In genomic region chr9:137459601-137460362, GRCh38 we compare ENCODE assay signal across 1 cellular context.
TF ChIP-seq lines count a peak whose summit lies in the region.

No MANE protein-coding gene starts in this region.

TF ChIP-seq in endothelial cell of umbilical vein, 7 proteins besides CTCF, POLR2A, EP300 and RAD21:
- TF ChIP-seq EZH2 (IDR thresholded peaks at IDR 0.05; ENCODE audit: borderline replicate concordance, low read depth, low read length, severe bottlenecking) = no peak
- no peak for TF ChIP-seq MYC (IDR thresholded peaks at IDR 0.05; ENCODE audit: low read depth, low read length)
- TF ChIP-seq FOS (IDR thresholded peaks at IDR 0.05; ENCODE audit: borderline replicate concordance, insufficient read depth, low read length) = no peak
- TF ChIP-seq GATA2 (IDR thresholded peaks at IDR 0.05; ENCODE audit: insufficient read depth, insufficient read length, low read depth, low read length) = no peak
- no peak for TF ChIP-seq JUN (IDR thresholded peaks at IDR 0.05; ENCODE audit: borderline replicate concordance, insufficient read depth, insufficient read length, low read depth)
- no peak for TF ChIP-seq POLR2AphosphoS5 (IDR thresholded peaks at IDR 0.05; ENCODE audit: insufficient read depth, low read depth, low read length)
- TF ChIP-seq, protein P1, sequence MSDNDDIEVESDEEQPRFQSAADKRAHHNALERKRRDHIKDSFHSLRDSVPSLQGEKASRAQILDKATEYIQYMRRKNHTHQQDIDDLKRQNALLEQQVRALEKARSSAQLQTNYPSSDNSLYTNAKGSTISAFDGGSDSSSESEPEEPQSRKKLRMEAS (IDR thresholded peaks at IDR 0.05; ENCODE audit: insufficient read depth, insufficient read length) = no peak
